ENCODE assay signal across 3 cellular contexts in genomic region chr14:77920312-77920711, GRCh38.
"Had no signal": no experiment of that assay in that cellular context is flagged by ENCODE, and none has a peak within 500 bp of the region (broad histone marks: within the 10 kb centered on the region; RNA-seq: fewer than 3 reads in every experiment).

No MANE protein-coding gene starts in this region.

- DNase-seq: H9, HCEC 1CT had no signal

- H3K27ac ChIP-seq: HL-60 had no signal
